In the genomic region with DNA sequence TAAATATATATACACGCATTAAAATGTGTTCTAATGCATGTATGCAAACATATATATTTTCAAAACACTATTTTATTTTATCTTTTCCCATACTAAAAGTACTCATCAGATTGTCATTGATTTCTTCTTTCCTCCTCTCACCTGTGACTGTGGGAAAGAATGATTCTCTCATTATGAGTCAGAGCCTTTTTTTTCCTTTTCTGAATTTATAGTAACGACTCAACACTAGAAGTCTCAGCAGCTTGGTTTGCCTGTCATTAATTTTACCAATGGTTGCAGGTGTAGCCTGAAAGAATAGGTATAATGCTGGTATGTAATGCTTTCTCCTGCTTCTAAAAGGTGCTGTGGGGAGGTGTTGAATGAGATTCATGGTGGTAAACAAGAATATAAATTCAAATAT, we compare ENCODE assay signal across 2 cellular contexts.
TF ChIP-seq lines count a peak whose summit lies in the region.

No MANE protein-coding gene starts in this region.

TF ChIP-seq in WTC11, 78 proteins besides CTCF, POLR2A, EP300 and RAD21:
- no peak for TF ChIP-seq ZNF317 (CRISPR knock-in tag; IDR thresholded peaks at IDR 0.05; ENCODE audit: borderline replicate concordance, low read depth)
- no peak for TF ChIP-seq EMX1 (CRISPR knock-in tag; IDR thresholded peaks at IDR 0.05)
- TF ChIP-seq ZNF263 (CRISPR knock-in tag; IDR thresholded peaks at IDR 0.05; ENCODE audit: low read depth): no peak
- TF ChIP-seq, protein P1, sequence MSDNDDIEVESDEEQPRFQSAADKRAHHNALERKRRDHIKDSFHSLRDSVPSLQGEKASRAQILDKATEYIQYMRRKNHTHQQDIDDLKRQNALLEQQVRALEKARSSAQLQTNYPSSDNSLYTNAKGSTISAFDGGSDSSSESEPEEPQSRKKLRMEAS (CRISPR knock-in tag; IDR thresholded peaks at IDR 0.05): no peak
- TF ChIP-seq, protein P2, sequence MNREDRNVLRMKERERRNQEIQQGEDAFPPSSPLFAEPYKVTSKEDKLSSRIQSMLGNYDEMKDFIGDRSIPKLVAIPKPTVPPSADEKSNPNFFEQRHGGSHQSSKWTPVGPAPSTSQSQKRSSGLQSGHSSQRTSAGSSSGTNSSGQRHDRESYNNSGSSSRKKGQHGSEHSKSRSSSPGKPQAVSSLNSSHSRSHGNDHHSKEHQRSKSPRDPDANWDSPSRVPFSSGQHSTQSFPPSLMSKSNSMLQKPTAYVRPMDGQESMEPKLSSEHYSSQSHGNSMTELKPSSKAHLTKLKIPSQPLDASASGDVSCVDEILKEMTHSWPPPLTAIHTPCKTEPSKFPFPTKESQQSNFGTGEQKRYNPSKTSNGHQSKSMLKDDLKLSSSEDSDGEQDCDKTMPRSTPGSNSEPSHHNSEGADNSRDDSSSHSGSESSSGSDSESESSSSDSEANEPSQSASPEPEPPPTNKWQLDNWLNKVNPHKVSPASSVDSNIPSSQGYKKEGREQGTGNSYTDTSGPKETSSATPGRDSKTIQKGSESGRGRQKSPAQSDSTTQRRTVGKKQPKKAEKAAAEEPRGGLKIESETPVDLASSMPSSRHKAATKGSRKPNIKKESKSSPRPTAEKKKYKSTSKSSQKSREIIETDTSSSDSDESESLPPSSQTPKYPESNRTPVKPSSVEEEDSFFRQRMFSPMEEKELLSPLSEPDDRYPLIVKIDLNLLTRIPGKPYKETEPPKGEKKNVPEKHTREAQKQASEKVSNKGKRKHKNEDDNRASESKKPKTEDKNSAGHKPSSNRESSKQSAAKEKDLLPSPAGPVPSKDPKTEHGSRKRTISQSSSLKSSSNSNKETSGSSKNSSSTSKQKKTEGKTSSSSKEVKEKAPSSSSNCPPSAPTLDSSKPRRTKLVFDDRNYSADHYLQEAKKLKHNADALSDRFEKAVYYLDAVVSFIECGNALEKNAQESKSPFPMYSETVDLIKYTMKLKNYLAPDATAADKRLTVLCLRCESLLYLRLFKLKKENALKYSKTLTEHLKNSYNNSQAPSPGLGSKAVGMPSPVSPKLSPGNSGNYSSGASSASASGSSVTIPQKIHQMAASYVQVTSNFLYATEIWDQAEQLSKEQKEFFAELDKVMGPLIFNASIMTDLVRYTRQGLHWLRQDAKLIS (CRISPR knock-in tag; IDR thresholded peaks at IDR 0.05; ENCODE audit: borderline replicate concordance): no peak
- no peak for TF ChIP-seq MXD4 (CRISPR knock-in tag; IDR thresholded peaks at IDR 0.05; ENCODE audit: borderline replicate concordance)
- TF ChIP-seq, protein P3, sequence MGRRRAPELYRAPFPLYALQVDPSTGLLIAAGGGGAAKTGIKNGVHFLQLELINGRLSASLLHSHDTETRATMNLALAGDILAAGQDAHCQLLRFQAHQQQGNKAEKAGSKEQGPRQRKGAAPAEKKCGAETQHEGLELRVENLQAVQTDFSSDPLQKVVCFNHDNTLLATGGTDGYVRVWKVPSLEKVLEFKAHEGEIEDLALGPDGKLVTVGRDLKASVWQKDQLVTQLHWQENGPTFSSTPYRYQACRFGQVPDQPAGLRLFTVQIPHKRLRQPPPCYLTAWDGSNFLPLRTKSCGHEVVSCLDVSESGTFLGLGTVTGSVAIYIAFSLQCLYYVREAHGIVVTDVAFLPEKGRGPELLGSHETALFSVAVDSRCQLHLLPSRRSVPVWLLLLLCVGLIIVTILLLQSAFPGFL (CRISPR knock-in tag; IDR thresholded peaks at IDR 0.05; ENCODE audit: borderline replicate concordance): no peak
- TF ChIP-seq NFATC4 (CRISPR knock-in tag; IDR thresholded peaks at IDR 0.05): no peak
- no peak for TF ChIP-seq RELA (CRISPR knock-in tag; IDR thresholded peaks at IDR 0.05; ENCODE audit: borderline replicate concordance)
- TF ChIP-seq, protein P4, sequence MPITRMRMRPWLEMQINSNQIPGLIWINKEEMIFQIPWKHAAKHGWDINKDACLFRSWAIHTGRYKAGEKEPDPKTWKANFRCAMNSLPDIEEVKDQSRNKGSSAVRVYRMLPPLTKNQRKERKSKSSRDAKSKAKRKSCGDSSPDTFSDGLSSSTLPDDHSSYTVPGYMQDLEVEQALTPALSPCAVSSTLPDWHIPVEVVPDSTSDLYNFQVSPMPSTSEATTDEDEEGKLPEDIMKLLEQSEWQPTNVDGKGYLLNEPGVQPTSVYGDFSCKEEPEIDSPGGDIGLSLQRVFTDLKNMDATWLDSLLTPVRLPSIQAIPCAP (CRISPR knock-in tag; IDR thresholded peaks at IDR 0.05): no peak
- TF ChIP-seq JAZF1 (CRISPR knock-in tag; IDR thresholded peaks at IDR 0.05): no peak
- no peak for TF ChIP-seq SOX15 (CRISPR knock-in tag; IDR thresholded peaks at IDR 0.05)
- no peak for TF ChIP-seq ETV6 (CRISPR knock-in tag; IDR thresholded peaks at IDR 0.05)
- TF ChIP-seq TP53 (CRISPR knock-in tag; IDR thresholded peaks at IDR 0.05): no peak

TF ChIP-seq in HepG2, 621 proteins besides CTCF, POLR2A, EP300 and RAD21:
- TF ChIP-seq HNRNPL (IDR thresholded peaks at IDR 0.05; ENCODE audit: low read depth, low read length) (no peak), ZNF329 (CRISPR knock-in tag; IDR thresholded peaks at IDR 0.05; ENCODE audit: low read depth) (no peak), ZNF253 (CRISPR knock-in tag; IDR thresholded peaks at IDR 0.05; ENCODE audit: borderline replicate concordance) (no peak), MTF1 (CRISPR knock-in tag; IDR thresholded peaks at IDR 0.05) (no peak), ZNF225 (CRISPR knock-in tag; IDR thresholded peaks at IDR 0.05) (no peak)
- TF ChIP-seq, protein P5, sequence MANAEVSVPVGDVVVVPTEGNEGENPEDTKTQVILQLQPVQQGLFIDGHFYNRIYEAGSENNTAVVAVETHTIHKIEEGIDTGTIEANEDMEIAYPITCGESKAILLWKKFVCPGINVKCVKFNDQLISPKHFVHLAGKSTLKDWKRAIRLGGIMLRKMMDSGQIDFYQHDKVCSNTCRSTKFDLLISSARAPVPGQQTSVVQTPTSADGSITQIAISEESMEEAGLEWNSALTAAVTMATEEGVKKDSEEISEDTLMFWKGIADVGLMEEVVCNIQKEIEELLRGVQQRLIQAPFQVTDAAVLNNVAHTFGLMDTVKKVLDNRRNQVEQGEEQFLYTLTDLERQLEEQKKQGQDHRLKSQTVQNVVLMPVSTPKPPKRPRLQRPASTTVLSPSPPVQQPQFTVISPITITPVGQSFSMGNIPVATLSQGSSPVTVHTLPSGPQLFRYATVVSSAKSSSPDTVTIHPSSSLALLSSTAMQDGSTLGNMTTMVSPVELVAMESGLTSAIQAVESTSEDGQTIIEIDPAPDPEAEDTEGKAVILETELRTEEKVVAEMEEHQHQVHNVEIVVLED (CRISPR knock-in tag; IDR thresholded peaks at IDR 0.05; ENCODE audit: borderline replicate concordance): no peak
- TF ChIP-seq, protein P6, sequence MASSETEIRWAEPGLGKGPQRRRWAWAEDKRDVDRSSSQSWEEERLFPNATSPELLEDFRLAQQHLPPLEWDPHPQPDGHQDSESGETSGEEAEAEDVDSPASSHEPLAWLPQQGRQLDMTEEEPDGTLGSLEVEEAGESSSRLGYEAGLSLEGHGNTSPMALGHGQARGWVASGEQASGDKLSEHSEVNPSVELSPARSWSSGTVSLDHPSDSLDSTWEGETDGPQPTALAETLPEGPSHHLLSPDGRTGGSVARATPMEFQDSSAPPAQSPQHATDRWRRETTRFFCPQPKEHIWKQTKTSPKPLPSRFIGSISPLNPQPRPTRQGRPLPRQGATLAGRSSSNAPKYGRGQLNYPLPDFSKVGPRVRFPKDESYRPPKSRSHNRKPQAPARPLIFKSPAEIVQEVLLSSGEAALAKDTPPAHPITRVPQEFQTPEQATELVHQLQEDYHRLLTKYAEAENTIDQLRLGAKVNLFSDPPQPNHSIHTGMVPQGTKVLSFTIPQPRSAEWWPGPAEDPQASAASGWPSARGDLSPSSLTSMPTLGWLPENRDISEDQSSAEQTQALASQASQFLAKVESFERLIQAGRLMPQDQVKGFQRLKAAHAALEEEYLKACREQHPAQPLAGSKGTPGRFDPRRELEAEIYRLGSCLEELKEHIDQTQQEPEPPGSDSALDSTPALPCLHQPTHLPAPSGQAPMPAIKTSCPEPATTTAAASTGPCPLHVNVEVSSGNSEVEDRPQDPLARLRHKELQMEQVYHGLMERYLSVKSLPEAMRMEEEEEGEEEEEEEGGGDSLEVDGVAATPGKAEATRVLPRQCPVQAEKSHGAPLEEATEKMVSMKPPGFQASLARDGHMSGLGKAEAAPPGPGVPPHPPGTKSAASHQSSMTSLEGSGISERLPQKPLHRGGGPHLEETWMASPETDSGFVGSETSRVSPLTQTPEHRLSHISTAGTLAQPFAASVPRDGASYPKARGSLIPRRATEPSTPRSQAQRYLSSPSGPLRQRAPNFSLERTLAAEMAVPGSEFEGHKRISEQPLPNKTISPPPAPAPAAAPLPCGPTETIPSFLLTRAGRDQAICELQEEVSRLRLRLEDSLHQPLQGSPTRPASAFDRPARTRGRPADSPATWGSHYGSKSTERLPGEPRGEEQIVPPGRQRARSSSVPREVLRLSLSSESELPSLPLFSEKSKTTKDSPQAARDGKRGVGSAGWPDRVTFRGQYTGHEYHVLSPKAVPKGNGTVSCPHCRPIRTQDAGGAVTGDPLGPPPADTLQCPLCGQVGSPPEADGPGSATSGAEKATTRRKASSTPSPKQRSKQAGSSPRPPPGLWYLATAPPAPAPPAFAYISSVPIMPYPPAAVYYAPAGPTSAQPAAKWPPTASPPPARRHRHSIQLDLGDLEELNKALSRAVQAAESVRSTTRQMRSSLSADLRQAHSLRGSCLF (CRISPR knock-in tag; IDR thresholded peaks at IDR 0.05; ENCODE audit: borderline replicate concordance): no peak
- TF ChIP-seq, protein P7, sequence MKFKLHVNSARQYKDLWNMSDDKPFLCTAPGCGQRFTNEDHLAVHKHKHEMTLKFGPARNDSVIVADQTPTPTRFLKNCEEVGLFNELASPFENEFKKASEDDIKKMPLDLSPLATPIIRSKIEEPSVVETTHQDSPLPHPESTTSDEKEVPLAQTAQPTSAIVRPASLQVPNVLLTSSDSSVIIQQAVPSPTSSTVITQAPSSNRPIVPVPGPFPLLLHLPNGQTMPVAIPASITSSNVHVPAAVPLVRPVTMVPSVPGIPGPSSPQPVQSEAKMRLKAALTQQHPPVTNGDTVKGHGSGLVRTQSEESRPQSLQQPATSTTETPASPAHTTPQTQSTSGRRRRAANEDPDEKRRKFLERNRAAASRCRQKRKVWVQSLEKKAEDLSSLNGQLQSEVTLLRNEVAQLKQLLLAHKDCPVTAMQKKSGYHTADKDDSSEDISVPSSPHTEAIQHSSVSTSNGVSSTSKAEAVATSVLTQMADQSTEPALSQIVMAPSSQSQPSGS (CRISPR knock-in tag; IDR thresholded peaks at IDR 0.05): no peak
- TF ChIP-seq, protein P8, sequence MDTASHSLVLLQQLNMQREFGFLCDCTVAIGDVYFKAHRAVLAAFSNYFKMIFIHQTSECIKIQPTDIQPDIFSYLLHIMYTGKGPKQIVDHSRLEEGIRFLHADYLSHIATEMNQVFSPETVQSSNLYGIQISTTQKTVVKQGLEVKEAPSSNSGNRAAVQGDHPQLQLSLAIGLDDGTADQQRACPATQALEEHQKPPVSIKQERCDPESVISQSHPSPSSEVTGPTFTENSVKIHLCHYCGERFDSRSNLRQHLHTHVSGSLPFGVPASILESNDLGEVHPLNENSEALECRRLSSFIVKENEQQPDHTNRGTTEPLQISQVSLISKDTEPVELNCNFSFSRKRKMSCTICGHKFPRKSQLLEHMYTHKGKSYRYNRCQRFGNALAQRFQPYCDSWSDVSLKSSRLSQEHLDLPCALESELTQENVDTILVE (CRISPR knock-in tag; IDR thresholded peaks at IDR 0.05): no peak
